1 cellular context compared by ENCODE assay signal in genomic region chrX:96684339-96685204, GRCh38.
TF ChIP-seq lines count a peak whose summit lies in the region.

Gene DIAPH2 (plus strand): TSS chrX:96684842.

TF ChIP-seq in HepG2, 621 proteins besides CTCF, POLR2A, EP300 and RAD21 (continued from another document and continues in another):
- TF ChIP-seq USF2 (IDR thresholded peaks at IDR 0.05; ENCODE audit: low read depth, low read length) (no peak; the same call in 1 of the 2 replicates), USF2 (CRISPR knock-in tag; IDR thresholded peaks at IDR 0.05; ENCODE audit: borderline replicate concordance) (peak; percentile 70; the same call in 1 of the 2 replicates), ZNF335 (CRISPR knock-in tag; IDR thresholded peaks at IDR 0.05) (no peak), ETV5 (CRISPR knock-in tag; IDR thresholded peaks at IDR 0.05; ENCODE audit: borderline replicate concordance) (no peak), ZFY (CRISPR knock-in tag; IDR thresholded peaks at IDR 0.05) (peak; percentile 65; the same call in 1 of the 2 replicates), ZHX2 (IDR thresholded peaks at IDR 0.05; ENCODE audit: low read depth) (no peak), ZHX2 (CRISPR knock-in tag; IDR thresholded peaks at IDR 0.05; ENCODE audit: borderline replicate concordance) (no peak), RNF219 (CRISPR knock-in tag; IDR thresholded peaks at IDR 0.05) (no peak), TBP (CRISPR knock-in tag; IDR thresholded peaks at IDR 0.05) (no peak), ZNF589 (CRISPR knock-in tag; conservative IDR thresholded peaks at IDR 0.05) (no peak), HES4 (CRISPR knock-in tag; IDR thresholded peaks at IDR 0.05; ENCODE audit: borderline replicate concordance) (no peak), SP2 (CRISPR knock-in tag; IDR thresholded peaks at IDR 0.05) (no peak), HMGA1 (CRISPR knock-in tag; conservative IDR thresholded peaks at IDR 0.05) (no peak), MTERF4 (CRISPR knock-in tag; IDR thresholded peaks at IDR 0.05) (no peak), ZNF382 (CRISPR knock-in tag; IDR thresholded peaks at IDR 0.05; ENCODE audit: borderline replicate concordance) (no peak), ZNF460 (CRISPR knock-in tag; IDR thresholded peaks at IDR 0.05; ENCODE audit: borderline replicate concordance) (no peak), KAT8 (CRISPR knock-in tag; IDR thresholded peaks at IDR 0.05) (no peak), CENPX (CRISPR knock-in tag; IDR thresholded peaks at IDR 0.05) (no peak), ZSCAN21 (CRISPR knock-in tag; IDR thresholded peaks at IDR 0.05; ENCODE audit: borderline replicate concordance) (no peak), ZNF235 (CRISPR knock-in tag; IDR thresholded peaks at IDR 0.05; ENCODE audit: borderline replicate concordance) (no peak), ZNF777 (CRISPR knock-in tag; IDR thresholded peaks at IDR 0.05) (peak; percentile 27; the same call in 1 of the 2 replicates), HNF4A (CRISPR knock-in tag; IDR thresholded peaks at IDR 0.05) (no peak), REST (IDR thresholded peaks at IDR 0.05; ENCODE audit: borderline replicate concordance in 1 of 2, low read depth in 1 of 2, low read length in 2 of 2) (no peak), ZNF687 (CRISPR knock-in tag; IDR thresholded peaks at IDR 0.05) (peak; percentile 71), RFXAP (CRISPR knock-in tag; IDR thresholded peaks at IDR 0.05; ENCODE audit: borderline replicate concordance) (no peak), ZNF615 (CRISPR knock-in tag; IDR thresholded peaks at IDR 0.05; ENCODE audit: borderline replicate concordance) (no peak), MAFG (CRISPR knock-in tag; IDR thresholded peaks at IDR 0.05) (no peak), BCLAF1 (IDR thresholded peaks at IDR 0.05) (no peak), MEIS1 (CRISPR knock-in tag; IDR thresholded peaks at IDR 0.05; ENCODE audit: borderline replicate concordance) (no peak), GZF1 (CRISPR knock-in tag; IDR thresholded peaks at IDR 0.05) (no peak), GMEB1 (CRISPR knock-in tag; IDR thresholded peaks at IDR 0.05; ENCODE audit: borderline replicate concordance) (no peak), KAT7 (CRISPR knock-in tag; IDR thresholded peaks at IDR 0.05; ENCODE audit: borderline replicate concordance) (no peak), ZNF446 (CRISPR knock-in tag; IDR thresholded peaks at IDR 0.05) (no peak)
